ENCODE assay signal across 12 cellular contexts in genomic region chr2:165743442-165743841, GRCh38. TPM values are rescaled to one million over a fixed set of nuclear protein-coding genes. Genes with fewer than 3 reads are reported as not detected.
A peak's percentile ranks its signal among the peaks of the same experiment; 100 is the strongest.
DNase-seq lines count a peak whose midpoint lies in the region; ATAC-seq and TF ChIP-seq lines count a peak whose summit lies in the region.
"Had no signal": no experiment of that assay in that cellular context is flagged by ENCODE, and none has a peak within 500 bp of the region (broad histone marks: within the 10 kb centered on the region; RNA-seq: fewer than 3 reads in every experiment).

No MANE protein-coding gene starts in this region.

- H3K9me3 ChIP-seq in OCI-LY3 (ENCODE audit: insufficient read depth, low read length) (no peaks in the 10 kb centered on the region), stomach (no peaks in the 10 kb centered on the region), GM23248 (ENCODE audit: low read depth) (no peaks in the 10 kb centered on the region)

- TF ChIP-seq EP300 in stomach (IDR thresholded peaks at IDR 0.05): no peak

- peaks cover 0 to 4% (median 0%) of the 10 kb centered on the region in 3 donors for H3K4me1 Mint-ChIP-seq in T-cell
- H3K4me1 Mint-ChIP-seq: nephron progenitor cell had no signal

- ATAC-seq in GM18498 (IDR thresholded peaks at IDR 0.05; ENCODE audit: unreplicated experiment) (peak; percentile 96), GM21381 (IDR thresholded peaks at IDR 0.05; ENCODE audit: unreplicated experiment) (peak; percentile 98), HG03097 (IDR thresholded peaks at IDR 0.05; ENCODE audit: low FRiP score, unreplicated experiment) (peak; percentile 92), T-cell (replicated peaks in 1 of 4) (no peak)

- H3K36me3 ChIP-seq in OCI-LY3 (replicated peaks; ENCODE audit: low read depth, low read length): no peaks in the 10 kb centered on the region
- peaks cover 0 to 30% (median 17%) of the 10 kb centered on the region in 4 donors for H3K36me3 ChIP-seq in stomach
- H3K36me3 ChIP-seq in GM23248 (ENCODE audit: low read depth): no peaks in the 10 kb centered on the region

- H4K20me1 ChIP-seq in OCI-LY3 (ENCODE audit: insufficient read depth, low read length) (no peaks in the 10 kb centered on the region), GM23248 (ENCODE audit: insufficient read depth) (no peaks in the 10 kb centered on the region)

- in situ Hi-C loops in GM23248 (cut with MboI): no loop called here

- no peak overlapping the region for H3K4me3 Mint-ChIP-seq in T-cell
- H3K4me3 Mint-ChIP-seq: nephron progenitor cell had no signal

- H3K79me2 ChIP-seq in OCI-LY3 (ENCODE audit: low read length) (no peaks in the 10 kb centered on the region), GM23248 (ENCODE audit: insufficient read depth) (no peaks in the 10 kb centered on the region)

- H3K9me2 ChIP-seq in GM23248 (ENCODE audit: insufficient read depth): peaks cover 6% of the 10 kb centered on the region; the same call in 1 of the 2 replicates

- CTCF ChIA-PET in T-cell (lab: Charles Lee): interaction anchor here in 1 of 2 donors (0.6 kb wide), 1 partner anchor 51 kb away, joined by 3 read pairs; no protein-coding TSS in a partner anchor

- no peak overlapping the region for H3K27ac Mint-ChIP-seq in T-cell
- H3K27ac Mint-ChIP-seq: nephron progenitor cell had no signal

- no peak for TF ChIP-seq POLR2A in stomach (IDR thresholded peaks at IDR 0.05)

- H3K27ac ChIP-seq in OCI-LY3 (ENCODE audit: low read length): no peak overlapping the region
- H3K27ac ChIP-seq in stomach: no peak overlapping the region
- H3K27ac ChIP-seq in GM23248: no peak overlapping the region
- H3K27ac ChIP-seq: C4-2B had no signal

- H3K4me3 ChIP-seq in OCI-LY3 (ENCODE audit: low read length) (no peak overlapping the region), stomach (no peak overlapping the region), GM23248 (no peak overlapping the region)

- H3K36me3 Mint-ChIP-seq in T-cell: peaks cover 8% of the 10 kb centered on the region

- POLR2A ChIA-PET in T-cell (lab: Charles Lee): no interaction called here

- H2AFZ ChIP-seq in OCI-LY3 (ENCODE audit: low read depth, low read length): no peak overlapping the region
- no peak overlapping the region for H2AFZ ChIP-seq in GM23248

- H3K27me3 Mint-ChIP-seq in T-cell: no peaks in the 10 kb centered on the region

- H3K4me2 ChIP-seq in OCI-LY3 (ENCODE audit: low read length) (peak overlapping the region; percentile 21), GM23248 (ENCODE audit: unreplicated experiment) (no peak overlapping the region)

- intact Hi-C loops in stomach (cut with DNase I; ENCODE audit: low total_unique reads): no loop called here

- H3K4me1 ChIP-seq in OCI-LY3 (ENCODE audit: low read length): peaks cover 13% of the 10 kb centered on the region
- H3K4me1 ChIP-seq in stomach: no peaks in the 10 kb centered on the region
- no peaks in the 10 kb centered on the region for H3K4me1 ChIP-seq in GM23248 (ENCODE audit: insufficient read depth)

- H3K9ac ChIP-seq in OCI-LY3 (ENCODE audit: low read length): no peak overlapping the region
- no peak overlapping the region for H3K9ac ChIP-seq in GM23248

- H3K27me3 ChIP-seq in OCI-LY3 (ENCODE audit: low read depth, low read length): no peaks in the 10 kb centered on the region
- H3K27me3 ChIP-seq in stomach: no peaks in the 10 kb centered on the region
- no peaks in the 10 kb centered on the region for H3K27me3 ChIP-seq in GM23248 (replicated peaks; ENCODE audit: insufficient read depth)

- H3K9me3 Mint-ChIP-seq in T-cell: peaks cover 0 to 4% (median 0%) of the 10 kb centered on the region in 3 donors

- TF ChIP-seq CTCF in OCI-LY3 (IDR thresholded peaks at IDR 0.05; ENCODE audit: low read depth, low read length) (no peak), stomach (IDR thresholded peaks at IDR 0.05) (no peak)

- H3F3A ChIP-seq in GM23248 (ENCODE audit: insufficient read depth): no peaks in the 10 kb centered on the region

- DNase-seq in foreskin melanocyte (no peak), T-cell (no peak), stomach (no peak), GM23248 (no peak)
- DNase-seq: cortex of kidney, NCI-H187, nephron progenitor cell had no signal

- WGBS in stomach, 5 donors: 70 to 78% (median 78%) methylated on average over 2 of the region's 2 CpGs
- 77 to 86% methylated on average over 2 of the region's 2 CpGs for WGBS in GM23248 (ENCODE audit: low coverage in 1 of 2, low lambda C conversion rate in 2 of 2, missing lambda C conversion rate in 2 of 2), 2 experiments

RNA-seq across cellular contexts. Expression of gene GALNT3, which starts 50.6 kb away (rescaled TPM):
- 1 to 10 TPM; 2.8 to 9.7 (median 5.5) TPM for total RNA-seq in T-cell
- total RNA-seq in stomach: 100 to 1,000 TPM in 1 of 5 donors, 10 to 100 TPM in 4; 15.2 to 134 (median 80.8) TPM
- 10 to 100 TPM; 16.2 to 32.7 (median 24.2) TPM for polyA plus RNA-seq in stomach
- total RNA-seq in GM23248 (2014; rRNA removed; shearing (Covaris generic)): 1.1 TPM in 1 of 2 replicates, not detected in the other
- 0.30 and 0.40 TPM in 2 replicates for polyA plus RNA-seq in GM23248 (2016; fragmentation: Nextera tagmentation; extraction: Ambion mirVana)

Comparison
In these comparisons a context has a peak if more than half of its experiments do, and no peak if none do; other contexts are left out.
1. ATAC-seq: peak in GM18498 (single experiment), GM21381 (single experiment) and HG03097 (single experiment); none in T-cell (0 of 4).